Comparison of ENCODE assay signal across 9 cellular contexts in genomic region chr14:50064993-50065392, GRCh38. TPM values are rescaled to one million over a fixed set of nuclear protein-coding genes. Genes with fewer than 3 reads are reported as not detected.
DNase-seq lines count a peak whose midpoint lies in the region; ATAC-seq and TF ChIP-seq lines count a peak whose summit lies in the region.
"Had no signal": no experiment of that assay in that cellular context is flagged by ENCODE, and none has a peak within 500 bp of the region (broad histone marks: within the 10 kb centered on the region; RNA-seq: fewer than 3 reads in every experiment).

No MANE protein-coding gene starts in this region.

- H3K27me3 ChIP-seq in HL-60 (ENCODE audit: insufficient read depth, poor library complexity, severe bottlenecking) (no peaks in the 10 kb centered on the region), vagina (no peaks in the 10 kb centered on the region)

- intact Hi-C loops in left ventricle myocardium superior (cut with micrococcal nuclease) (no loop called here), vagina (cut with DNase I) (loop anchor here (10.0 kb wide), 1 partner anchor 50 kb away; the partner anchor contains the start of gene VCPKMT)

- TF ChIP-seq POLR2A in vagina (IDR thresholded peaks at IDR 0.05) = no peak

- H3K36me3 ChIP-seq in vagina = no peaks in the 10 kb centered on the region

- no peak for TF ChIP-seq CTCF in HL-60 (IDR thresholded peaks at IDR 0.05; ENCODE audit: insufficient read depth, low read length)
- no peak for TF ChIP-seq CTCF in vagina (IDR thresholded peaks at IDR 0.05)

- H3K4me1 ChIP-seq in vagina = peaks cover 31% of the 10 kb centered on the region

- H3K4me3 ChIP-seq in HL-60 (replicated peaks; ENCODE audit: insufficient read depth, low read length) = no peak overlapping the region
- no peak overlapping the region for H3K4me3 ChIP-seq in vagina

- no peak overlapping the region for H3K27ac ChIP-seq in HL-60 (replicated peaks)
- peak overlapping the region; percentile 32 for H3K27ac ChIP-seq in vagina

- H3K9me3 ChIP-seq in vagina = no peaks in the 10 kb centered on the region

- peak; percentile 48 for DNase-seq in COLO829 (ENCODE audit: low spot score)
- DNase-seq in HL-60 (ENCODE audit: low read depth in 1 of 2, low spot score in 1 of 2) = peak; percentile 70 to 88
- peak; percentile 54 to 72 for DNase-seq in activated CD4-positive, alpha-beta T cell treated with anti-CD3 and anti-CD28 coated beads, Interleukin-2, amount 50 U/mL, for 48 hours
- no peak for DNase-seq in left ventricle myocardium superior
- no peak for DNase-seq in vagina (ENCODE audit: extremely low spot score in 2 of 2)
- no peak for DNase-seq in kidney glomerular epithelial cell (lab: John Stamatoyannopoulos, UW)
- no peak for DNase-seq in D341Med (ENCODE audit: low spot score)
- DNase-seq: right cardiac atrium had no signal

- ATAC-seq in GM21447 (IDR thresholded peaks at IDR 0.05; ENCODE audit: unreplicated experiment) = peak; percentile 62
- peak; percentile 30 for ATAC-seq in left ventricle myocardium superior

RNA-seq across cellular contexts. Expression of gene VCPKMT, which starts 51.4 kb away (rescaled TPM):
- total RNA-seq in left ventricle myocardium superior (3.0 TPM), vagina (2.5 TPM)

Comparison
In these comparisons a context has a peak if more than half of its experiments do, and no peak if none do; other contexts are left out.
1. DNase-seq: peak in COLO829 (single experiment), HL-60 (2 of 2) and activated CD4-positive, alpha-beta T cell treated with anti-CD3 and anti-CD28 coated beads, Interleukin-2, amount 50 U/mL, for 48 hours (2 of 2); none in left ventricle myocardium superior (single experiment), vagina (0 of 2), kidney glomerular epithelial cell (single experiment) and D341Med (single experiment).